Comparison of ENCODE assay signal across 2 cellular contexts in the genomic region with DNA sequence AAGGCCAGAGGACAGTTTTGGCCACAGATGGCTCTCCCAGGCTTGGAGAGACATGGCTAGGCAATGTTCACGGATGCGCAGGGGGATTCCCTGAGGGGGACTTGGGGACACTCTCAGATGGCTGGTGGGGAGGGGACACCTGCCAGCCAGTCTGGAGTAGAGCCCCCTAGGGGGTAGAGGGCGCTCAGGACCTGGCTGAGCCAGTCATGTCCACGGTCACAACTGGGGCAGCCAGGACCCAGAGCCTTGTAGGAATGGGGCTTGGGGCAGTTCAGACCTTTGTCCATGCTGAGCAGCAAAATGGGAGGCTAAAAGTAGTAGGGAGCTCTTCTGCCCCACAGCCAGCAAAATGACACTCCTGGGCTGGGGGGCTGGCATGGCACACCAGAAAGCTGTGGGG.
TF ChIP-seq lines count a peak whose summit lies in the region.

No MANE protein-coding gene starts in this region.

TF ChIP-seq in A549, 52 proteins besides CTCF, POLR2A, EP300 and RAD21:
- TF ChIP-seq, protein P1, sequence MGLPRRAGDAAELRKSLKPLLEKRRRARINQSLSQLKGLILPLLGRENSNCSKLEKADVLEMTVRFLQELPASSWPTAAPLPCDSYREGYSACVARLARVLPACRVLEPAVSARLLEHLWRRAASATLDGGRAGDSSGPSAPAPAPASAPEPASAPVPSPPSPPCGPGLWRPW (IDR thresholded peaks at IDR 0.05), result no peak
- TF ChIP-seq RCOR1 (IDR thresholded peaks at IDR 0.05; ENCODE audit: low read depth, low read length) (no peak), ZSCAN20 (CRISPR knock-in tag; IDR thresholded peaks at IDR 0.05) (no peak)

TF ChIP-seq in IMR-90, 13 proteins besides CTCF, POLR2A, EP300 and RAD21:
- TF ChIP-seq, protein P2, sequence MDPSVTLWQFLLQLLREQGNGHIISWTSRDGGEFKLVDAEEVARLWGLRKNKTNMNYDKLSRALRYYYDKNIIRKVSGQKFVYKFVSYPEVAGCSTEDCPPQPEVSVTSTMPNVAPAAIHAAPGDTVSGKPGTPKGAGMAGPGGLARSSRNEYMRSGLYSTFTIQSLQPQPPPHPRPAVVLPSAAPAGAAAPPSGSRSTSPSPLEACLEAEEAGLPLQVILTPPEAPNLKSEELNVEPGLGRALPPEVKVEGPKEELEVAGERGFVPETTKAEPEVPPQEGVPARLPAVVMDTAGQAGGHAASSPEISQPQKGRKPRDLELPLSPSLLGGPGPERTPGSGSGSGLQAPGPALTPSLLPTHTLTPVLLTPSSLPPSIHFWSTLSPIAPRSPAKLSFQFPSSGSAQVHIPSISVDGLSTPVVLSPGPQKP (IDR thresholded peaks at IDR 0.05; ENCODE audit: borderline replicate concordance, low read depth, low read length), result no peak
- no peak for TF ChIP-seq RCOR1 (IDR thresholded peaks at IDR 0.05; ENCODE audit: insufficient replicate concordance, low read length)
- TF ChIP-seq RFX5 (IDR thresholded peaks at IDR 0.05; ENCODE audit: low read depth, low read length), result no peak
- no peak for TF ChIP-seq MXI1 (IDR thresholded peaks at IDR 0.05; ENCODE audit: borderline replicate concordance, low read depth, low read length)
- no peak for TF ChIP-seq MAFK (IDR thresholded peaks at IDR 0.05; ENCODE audit: low read depth, low read length)
- no peak for TF ChIP-seq CHD1 (IDR thresholded peaks at IDR 0.05; ENCODE audit: low read depth, low read length)
- TF ChIP-seq BHLHE40 (IDR thresholded peaks at IDR 0.05; ENCODE audit: low read depth, low read length), result no peak
- no peak for TF ChIP-seq NFE2L2 (IDR thresholded peaks at IDR 0.05; ENCODE audit: low read depth, low read length)
- TF ChIP-seq MAZ (IDR thresholded peaks at IDR 0.05; ENCODE audit: borderline replicate concordance, low read depth, low read length), result no peak
- no peak for TF ChIP-seq CEBPB (IDR thresholded peaks at IDR 0.05; ENCODE audit: low read depth, low read length)
- TF ChIP-seq FOS (IDR thresholded peaks at IDR 0.05; ENCODE audit: low read depth, low read length), result no peak
- TF ChIP-seq USF2 (IDR thresholded peaks at IDR 0.05; ENCODE audit: low read depth, low read length), result no peak
- no peak for TF ChIP-seq SMC3 (IDR thresholded peaks at IDR 0.05; ENCODE audit: low read depth, low read length)
TF ChIP-seq in IMR-90: peak in this region for 0.
